8 cellular contexts compared by ENCODE assay signal in genomic region chr2:210003394-210003793, GRCh38. TPM values are rescaled to one million over a fixed set of nuclear protein-coding genes. Genes with fewer than 3 reads are reported as not detected.
A peak's percentile ranks its signal among the peaks of the same experiment; 100 is the strongest.
DNase-seq lines count a peak whose midpoint lies in the region; ATAC-seq and TF ChIP-seq lines count a peak whose summit lies in the region.

No MANE protein-coding gene starts in this region.

- peaks cover 57% of the 10 kb centered on the region for H3K79me2 ChIP-seq in smooth muscle cell (ENCODE audit: low read depth)

- H3K4me1 Mint-ChIP-seq in T-cell = peaks cover 57 to 73% (median 71%) of the 10 kb centered on the region in 3 donors

- H4K20me1 ChIP-seq in smooth muscle cell (ENCODE audit: low read depth) = peaks cover 49% of the 10 kb centered on the region

- H3K9me3 ChIP-seq in smooth muscle cell (replicated peaks; ENCODE audit: low read depth) = no peaks in the 10 kb centered on the region

- POLR2A ChIA-PET in T-cell (lab: Charles Lee) = no interaction called here

- DNase-seq in HL-60 (ENCODE audit: low read depth in 1 of 2, low spot score in 1 of 2) = peak in 1 of 2 experiments; percentile 63
- DNase-seq in T-cell = no peak
- DNase-seq in foreskin keratinocyte = no peak
- DNase-seq in smooth muscle cell (lab: John Stamatoyannopoulos, UW; ENCODE audit: unreplicated experiment) = no peak
- no peak for DNase-seq in stimulated activated naive CD4-positive, alpha-beta T cell treated with Interleukin-2 at 50 U/mL for 16 hours (lab: John Stamatoyannopoulos, UW)

- CTCF ChIA-PET in T-cell (lab: Charles Lee) = no interaction called here

- peak overlapping the region; percentile 90 for H3K4me2 ChIP-seq in smooth muscle cell

- H3K27me3 ChIP-seq in HL-60 (ENCODE audit: insufficient read depth, poor library complexity, severe bottlenecking) (no peaks in the 10 kb centered on the region), foreskin keratinocyte (no peaks in the 10 kb centered on the region), smooth muscle cell (ENCODE audit: low read depth) (no peaks in the 10 kb centered on the region)

- H3K4me3 ChIP-seq in HL-60 (replicated peaks; ENCODE audit: insufficient read depth, low read length) = peak overlapping the region; percentile 70
- peak overlapping the region; percentile 79 for H3K4me3 ChIP-seq in smooth muscle cell

- H3K4me1 ChIP-seq in foreskin keratinocyte = peaks cover 13% of the 10 kb centered on the region
- H3K4me1 ChIP-seq in smooth muscle cell (ENCODE audit: low read depth) = peaks cover 10% of the 10 kb centered on the region

- H3K4me3 Mint-ChIP-seq in T-cell = peak overlapping the region; percentile 96 to 97 (median 97)

- no peaks in the 10 kb centered on the region for H3K36me3 ChIP-seq in smooth muscle cell (ENCODE audit: low read depth)

- H3K27ac ChIP-seq in HL-60 (replicated peaks) = peak overlapping the region; percentile 95
- H3K27ac ChIP-seq in foreskin keratinocyte = peak overlapping the region; percentile 13
- no peak overlapping the region for H3K27ac ChIP-seq in smooth muscle cell (ENCODE audit: low read depth)

- TF ChIP-seq CTCF in HL-60 (IDR thresholded peaks at IDR 0.05; ENCODE audit: insufficient read depth, low read length) (no peak), foreskin keratinocyte (conservative IDR thresholded peaks at IDR 0.05) (no peak), smooth muscle cell (IDR thresholded peaks at IDR 0.05; ENCODE audit: borderline replicate concordance, insufficient read depth, poor library complexity, severe bottlenecking) (no peak)

- no peaks in the 10 kb centered on the region for H3K27me3 Mint-ChIP-seq in T-cell

- peak overlapping the region; percentile 66 for H3K9ac ChIP-seq in smooth muscle cell (ENCODE audit: low read depth)

- H3K9me3 Mint-ChIP-seq in T-cell = no peaks in the 10 kb centered on the region

- peak overlapping the region; percentile 92 to 94 for H3K27ac Mint-ChIP-seq in T-cell

- H2AFZ ChIP-seq in smooth muscle cell (ENCODE audit: low read depth) = peak overlapping the region; percentile 88

- peaks cover 27% of the 10 kb centered on the region for H3K36me3 Mint-ChIP-seq in T-cell

- H3F3A ChIP-seq in smooth muscle cell (ENCODE audit: low read depth) = no peaks in the 10 kb centered on the region

- 48% methylated on average over 1 of the region's 1 CpG for WGBS in smooth muscle cell (ENCODE audit: low lambda C conversion rate)

- ATAC-seq in T-cell (replicated peaks in 1 of 4) (no peak), foreskin keratinocyte (no peak), esophagus mucosa (no peak), GM21526 (IDR thresholded peaks at IDR 0.05; ENCODE audit: low FRiP score, unreplicated experiment) (no peak), HG03442 (IDR thresholded peaks at IDR 0.05; ENCODE audit: unreplicated experiment) (no peak)

RNA-seq across cellular contexts. Expression of gene RPE, which starts 1.0 kb away (rescaled TPM):
- total RNA-seq in T-cell (10 to 100 TPM; 17.9 to 36.7 (median 33.2) TPM), foreskin keratinocyte (55.9 and 62.3 TPM in 2 replicates), smooth muscle cell (53.2 and 64.3 TPM in 2 replicates), esophagus mucosa (43.2 TPM)
- polyA plus RNA-seq in foreskin keratinocyte (22.7 and 29.2 TPM in 2 replicates), smooth muscle cell (24.3 and 25.1 TPM in 2 replicates)
